In genomic region chr4:166980419-166980818, GRCh38 we compare ENCODE assay signal across 24 cellular contexts.
"Had no signal": no experiment of that assay in that cellular context is flagged by ENCODE, and none has a peak within 500 bp of the region (broad histone marks: within the 10 kb centered on the region; RNA-seq: fewer than 3 reads in every experiment).

No MANE protein-coding gene starts in this region.

- H3K4me3 Mint-ChIP-seq: dendritic cell treated with granulocyte-macrophage colony-stimulating factor and Interleukin-4, amounts not matched to agents 40 ng/mL and 50 ng/mL, for 4 days; effector memory CD8-positive, alpha-beta T cell; endodermal cell; immature natural killer cell; mesothelial cell of epicardium had no signal

- H3K27ac Mint-ChIP-seq: dendritic cell treated with granulocyte-macrophage colony-stimulating factor and Interleukin-4, amounts not matched to agents 40 ng/mL and 50 ng/mL, for 4 days; effector memory CD8-positive, alpha-beta T cell; endodermal cell; immature natural killer cell; mesothelial cell of epicardium had no signal

- H2AFZ ChIP-seq: hepatocyte had no signal

- H3K36me3 ChIP-seq: colonic mucosa, esophagus squamous epithelium, gastrocnemius medialis, heart left ventricle, left lung, lower lobe of right lung had no signal

- H3K9me3 ChIP-seq: colonic mucosa, gastrocnemius medialis, lower lobe of right lung, mucosa of descending colon had no signal

- H3K27me3 ChIP-seq: colonic mucosa, esophagus squamous epithelium, gastrocnemius medialis, heart left ventricle, hepatocyte, left lung had no signal

- ATAC-seq: effector memory CD8-positive, alpha-beta T cell; esophagus mucosa; gastrocnemius medialis; heart left ventricle; left cardiac atrium; left lung; left ventricle myocardium superior; mucosa of descending colon had no signal

- H3K4me3 ChIP-seq: colonic mucosa, esophagus squamous epithelium, gastrocnemius medialis, heart left ventricle, hepatocyte, left lung, lower lobe of right lung, mucosa of descending colon had no signal

- H3K4me2 ChIP-seq: hepatocyte had no signal

- H3K27ac ChIP-seq: colonic mucosa, epithelial cell of prostate, esophagus squamous epithelium, gastrocnemius medialis, heart left ventricle, hepatocyte, left lung, lower lobe of right lung had no signal

- H3K36me3 Mint-ChIP-seq: mesothelial cell of epicardium had no signal

- DNase-seq: colonic mucosa; cortex of kidney; effector CD8-positive, alpha-beta T cell; effector memory CD8-positive, alpha-beta T cell; endodermal cell; esophagus squamous epithelium; foreskin fibroblast; foreskin melanocyte; gastrocnemius medialis; heart left ventricle; hypothalamus; immature natural killer cell; islet precursor cell; left cardiac atrium; left ventricle myocardium superior; lower lobe of right lung; mesenchymal stem cell; mucosa of descending colon had no signal

- H3K4me1 Mint-ChIP-seq: endodermal cell, immature natural killer cell had no signal

- H3K9me3 Mint-ChIP-seq: endodermal cell had no signal

- H3K4me1 ChIP-seq: colonic mucosa, esophagus squamous epithelium, gastrocnemius medialis, heart left ventricle, left lung, lower lobe of right lung had no signal

- H3K27me3 Mint-ChIP-seq: dendritic cell treated with granulocyte-macrophage colony-stimulating factor and Interleukin-4, amounts not matched to agents 40 ng/mL and 50 ng/mL, for 4 days; effector memory CD8-positive, alpha-beta T cell had no signal
